9 cellular contexts compared by ENCODE assay signal in genomic region chr16:361872-362701, GRCh38. TPM values are rescaled to one million over a fixed set of nuclear protein-coding genes. Genes with fewer than 3 reads are reported as not detected.
A peak's percentile ranks its signal among the peaks of the same experiment; 100 is the strongest.
DNase-seq lines count a peak whose midpoint lies in the region; ATAC-seq and TF ChIP-seq lines count a peak whose summit lies in the region.
"Had no signal": no experiment of that assay in that cellular context is flagged by ENCODE, and none has a peak within 500 bp of the region (broad histone marks: within the 10 kb centered on the region; RNA-seq: fewer than 3 reads in every experiment).

No MANE protein-coding gene starts in this region.

- H3K4me1 ChIP-seq in colonic mucosa (no peaks in the 10 kb centered on the region), liver (ENCODE audit: control insufficient read depth in 4 of 4, insufficient read depth in 4 of 4, low read length in 3 of 4) (peaks cover 0 to 3% (median 2%) of the 10 kb centered on the region in 4 donors)

- H3K36me3 ChIP-seq in colonic mucosa (no peaks in the 10 kb centered on the region), liver (ENCODE audit: control insufficient read depth in 4 of 4, insufficient read depth in 3 of 4, low read depth in 1 of 4, low read length in 3 of 4) (no peaks in the 10 kb centered on the region)

- H3K9ac ChIP-seq in colonic mucosa (ENCODE audit: low read depth in 2 of 2, low read length in 2 of 2), result no peak overlapping the region
- H3K9ac ChIP-seq in liver (ENCODE audit: low read depth in 1 of 2, low read length in 2 of 2), result no peak overlapping the region

- TF ChIP-seq CTCF in colonic mucosa (IDR thresholded peaks at IDR 0.05) (peak; percentile 69), liver (IDR thresholded peaks at IDR 0.05; ENCODE audit: low read depth, low read length, missing input control) (peak; percentile 85)

- peak; percentile 88 to 96 for TF ChIP-seq RAD21 in liver (IDR thresholded peaks at IDR 0.05)

- H3K27me3 ChIP-seq in colonic mucosa (no peaks in the 10 kb centered on the region), liver (ENCODE audit: control insufficient read depth in 4 of 4, insufficient read depth in 4 of 4, low read length in 3 of 4) (no peaks in the 10 kb centered on the region)

- WGBS in liver, result 31% methylated on average over 30 of the region's 30 CpGs

- no peaks in the 10 kb centered on the region for H3K9me3 ChIP-seq in colonic mucosa
- H3K9me3 ChIP-seq in liver (ENCODE audit: control insufficient read depth in 4 of 4, low read length in 3 of 4), result no peaks in the 10 kb centered on the region

- peak; percentile 66 for ATAC-seq in HG02678 (IDR thresholded peaks at IDR 0.05; ENCODE audit: unreplicated experiment)

- no peak overlapping the region for H3K27ac ChIP-seq in colonic mucosa
- no peak overlapping the region for H3K27ac ChIP-seq in liver (ENCODE audit: low read depth in 1 of 2, low read length in 2 of 2)
- H3K27ac ChIP-seq: SK-N-MC had no signal

- intact Hi-C loops in colonic mucosa (cut with DNase I), result loop anchor here (5.0 to 10.0 kb wide), 2 partner anchors 137 to 255 kb away; partner anchors contain the start of gene LUC7L

- H3K4me3 ChIP-seq in colonic mucosa (no peak overlapping the region), liver (ENCODE audit: low read depth in 1 of 3, low read length in 3 of 3) (no peak overlapping the region)
- H3K4me3 ChIP-seq: SK-N-MC had no signal

- DNase-seq in Caki2 (ENCODE audit: low read depth) (peak; percentile 77), NCI-H460 (ENCODE audit: extremely low read depth, low read depth) (peak; percentile 83), colonic mucosa (peak; percentile 84), amniotic stem cell (lab: John Stamatoyannopoulos, UW) (no peak)
- DNase-seq in activated CD4-positive, alpha-beta T cell treated with anti-CD3 and anti-CD28 coated beads for 48 hours, result peak; percentile 81
- peak; percentile 51 to 55 (median 54) for DNase-seq in stimulated activated CD4-positive, alpha-beta T cell treated with anti-CD3 and anti-CD28 coated beads, TNF-alpha, amount 100 ng/mL, for 4 hours (ENCODE audit: low read depth in 3 of 3)

- in situ Hi-C loops in Caki2 (cut with HindIII; ENCODE audit: low pct_unique_long_range_greater_than_20kb, low sequenced_read_pairs), result no loop called here

TF ChIP-seq in liver, 16 proteins besides CTCF, POLR2A, EP300 and RAD21:
- TF ChIP-seq YY1 (IDR thresholded peaks at IDR 0.05) (no peak), HNF4A (conservative IDR thresholded peaks at IDR 0.05) (peak in 1 of 2 donors; percentile 4)

RNA-seq across cellular contexts. Expression of gene MRPL28, which starts 8.3 kb away (rescaled TPM):
- 320 and 357 TPM in 2 replicates for total RNA-seq in Caki2 (2014; rRNA removed; shearing (Covaris generic); ENCODE audit: low replicate concordance)
- 100 and 116 TPM in 2 replicates for total RNA-seq in NCI-H460 (2014; rRNA removed; shearing (Covaris generic))
- polyA plus RNA-seq in NCI-H460 (2014; cell fraction: nucleus; rRNA removed), result 129 and 138 TPM in 2 replicates
- total RNA-seq in colonic mucosa, result 10 to 100 TPM; 59.4 to 75.4 TPM
- total RNA-seq in liver, result 10 to 100 TPM; 28.3 to 41.5 TPM
- polyA plus RNA-seq in liver, result 10 to 100 TPM; 58.6 to 63.4 TPM

RNA-seq across cellular contexts. Expression of gene AXIN1, which starts 9.6 kb away (rescaled TPM):
- 82.2 and 84.5 TPM in 2 replicates for total RNA-seq in Caki2 (2014; rRNA removed; shearing (Covaris generic); ENCODE audit: low replicate concordance)
- 35.7 and 38.3 TPM in 2 replicates for total RNA-seq in NCI-H460 (2014; rRNA removed; shearing (Covaris generic))
- 45.3 and 55.9 TPM in 2 replicates for polyA plus RNA-seq in NCI-H460 (2014; cell fraction: nucleus; rRNA removed)
- total RNA-seq in colonic mucosa (10 to 100 TPM; 33.4 to 34.3 TPM), liver (10 to 100 TPM in 1 of 2 donors, 1 to 10 TPM in 1; 9.4 to 10.3 TPM)
- polyA plus RNA-seq in liver, result 1 to 10 TPM; 2.0 to 6.5 TPM

RNA-seq across cellular contexts. Expression of gene PGAP6, which starts 19.7 kb away (rescaled TPM):
- total RNA-seq in Caki2 (2014; rRNA removed; shearing (Covaris generic); ENCODE audit: low replicate concordance), result 100.0 and 111 TPM in 2 replicates
- total RNA-seq in NCI-H460 (2014; rRNA removed; shearing (Covaris generic)), result 29.6 and 34.7 TPM in 2 replicates
- polyA plus RNA-seq in NCI-H460 (2014; cell fraction: nucleus; rRNA removed), result 50.2 and 69.6 TPM in 2 replicates
- 100 to 1,000 TPM in 1 of 2 donors, 10 to 100 TPM in 1; 99.6 to 102 TPM for total RNA-seq in colonic mucosa
- 10 to 100 TPM; 34.4 to 41.7 TPM for total RNA-seq in liver
- polyA plus RNA-seq in liver, result 10 to 100 TPM; 18.9 to 50.5 TPM

RNA-seq across cellular contexts. Expression of gene NME4, which starts 34.9 kb away (rescaled TPM):
- 42.0 and 59.6 TPM in 2 replicates for total RNA-seq in Caki2 (2014; rRNA removed; shearing (Covaris generic); ENCODE audit: low replicate concordance)
- total RNA-seq in NCI-H460 (2014; rRNA removed; shearing (Covaris generic)), result 170 and 201 TPM in 2 replicates
- polyA plus RNA-seq in NCI-H460 (2014; cell fraction: nucleus; rRNA removed), result 332 and 467 TPM in 2 replicates
- total RNA-seq in colonic mucosa (10 to 100 TPM; 38.3 to 63.6 TPM), liver (10 to 100 TPM; 39.2 to 91.4 TPM)
- polyA plus RNA-seq in liver, result 100 to 1,000 TPM in 1 of 2 donors, 10 to 100 TPM in 1; 76.4 to 118 TPM

RNA-seq across cellular contexts. Expression of gene DECR2, which starts 39.6 kb away (rescaled TPM):
- 9.8 and 33.7 TPM in 2 replicates for total RNA-seq in Caki2 (2014; rRNA removed; shearing (Covaris generic); ENCODE audit: low replicate concordance)
- total RNA-seq in NCI-H460 (2014; rRNA removed; shearing (Covaris generic)), result 15.7 and 16.9 TPM in 2 replicates
- 98.5 and 103 TPM in 2 replicates for polyA plus RNA-seq in NCI-H460 (2014; cell fraction: nucleus; rRNA removed)
- total RNA-seq in colonic mucosa, result 10 to 100 TPM; 31.3 to 50.2 TPM
- 100 to 1,000 TPM in 1 of 2 donors, 10 to 100 TPM in 1; 42.2 to 119 TPM for total RNA-seq in liver
- polyA plus RNA-seq in liver, result 100 to 1,000 TPM; 133 to 210 TPM
